ENCODE assay signal across 8 cellular contexts in the genomic region with DNA sequence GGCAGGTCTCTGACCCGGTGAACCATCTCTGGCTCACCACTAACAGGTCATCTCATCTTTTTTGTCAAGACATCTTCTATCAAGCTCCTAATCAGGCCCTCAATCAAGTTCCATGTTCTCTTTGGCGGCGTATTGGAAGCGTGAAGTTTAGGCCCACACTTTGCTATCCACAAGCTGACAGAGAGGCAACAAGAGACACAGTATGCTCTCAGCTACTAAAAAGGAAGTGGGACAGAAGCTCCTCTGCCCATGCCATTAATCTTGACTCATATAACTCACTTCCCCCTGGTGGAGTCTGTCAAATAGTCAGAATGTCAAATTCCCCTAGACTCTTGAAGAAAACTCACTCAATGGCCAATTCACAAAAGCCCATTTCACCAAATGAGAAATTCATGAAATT.
DNase-seq lines count a peak whose midpoint lies in the region; ATAC-seq and TF ChIP-seq lines count a peak whose summit lies in the region.

No MANE protein-coding gene starts in this region.

- no peaks in the 10 kb centered on the region for H3K79me2 ChIP-seq in OCI-LY7 (ENCODE audit: insufficient read depth, low read depth, low read length)

- intact Hi-C loops in Right ventricle myocardium superior (cut with DNase I) (no loop called here), cardiac septum (cut with DNase I) (loop anchor here (10.0 kb wide), 1 partner anchor 59 kb away; no protein-coding TSS in a partner anchor), OCI-LY7 (cut with micrococcal nuclease; ENCODE audit: unreplicated experiment) (no loop called here), uterus (cut with DNase I; ENCODE audit: low total_unique reads) (no loop called here)

- no peak overlapping the region for H3K4me3 Mint-ChIP-seq in endodermal cell
- H3K4me3 Mint-ChIP-seq in WTC11, result no peak overlapping the region

- no peaks in the 10 kb centered on the region for H3K36me3 Mint-ChIP-seq in endodermal cell (ENCODE audit: low read depth)
- H3K36me3 Mint-ChIP-seq in WTC11, result no peaks in the 10 kb centered on the region

- H3K27ac ChIP-seq in endodermal cell (ENCODE audit: low read depth, low read length), result no peak overlapping the region
- H3K27ac ChIP-seq in OCI-LY7 (ENCODE audit: low read depth, low read length, poor library complexity, severe bottlenecking), result no peak overlapping the region
- no peak overlapping the region for H3K27ac ChIP-seq in uterus

- TF ChIP-seq CTCF in endodermal cell (conservative IDR thresholded peaks at IDR 0.05), result peak; percentile 39
- no peak for TF ChIP-seq CTCF in OCI-LY7 (conservative IDR thresholded peaks at IDR 0.05; ENCODE audit: low read length)
- no peak for TF ChIP-seq CTCF in uterus (IDR thresholded peaks at IDR 0.05)
- no peak for TF ChIP-seq CTCF in WTC11 (IDR thresholded peaks at IDR 0.05)

- H3K9ac ChIP-seq in endodermal cell (ENCODE audit: extremely low read depth, low read length, poor library complexity, severe bottlenecking), result no peak overlapping the region

- 93 to 98% methylated on average over 3 to 4 of the region's 4 CpGs for WGBS in endodermal cell (ENCODE audit: insufficient coverage in 1 of 2, insufficient read length in 1 of 2), 2 experiments

- ATAC-seq in Right ventricle myocardium superior (ENCODE audit: poor library complexity), result peak; percentile 64
- peak; percentile 93 for ATAC-seq in HG02678 (IDR thresholded peaks at IDR 0.05; ENCODE audit: unreplicated experiment)
- no peak for ATAC-seq in WTC11

- H3K36me3 ChIP-seq in endodermal cell (ENCODE audit: control insufficient read depth, insufficient read depth, low read length) (no peaks in the 10 kb centered on the region), OCI-LY7 (ENCODE audit: insufficient read depth, low read length) (no peaks in the 10 kb centered on the region), uterus (no peaks in the 10 kb centered on the region)

- H3K4me1 ChIP-seq in endodermal cell (ENCODE audit: control insufficient read depth, insufficient read depth, low read length) (peaks cover 7% of the 10 kb centered on the region), OCI-LY7 (ENCODE audit: insufficient read depth, low read length, poor library complexity, severe bottlenecking) (no peaks in the 10 kb centered on the region), uterus (no peaks in the 10 kb centered on the region)

- POLR2A ChIA-PET in OCI-LY7 (lab: Charles Lee), result interaction anchor here (0.6 kb wide), 1 partner anchor 1441 kb away, joined by 6 read pairs; no protein-coding TSS in a partner anchor
- POLR2A ChIA-PET in WTC11 (lab: Charles Lee), result no interaction called here

- H3K9me2 ChIP-seq in OCI-LY7 (ENCODE audit: insufficient read depth, low read length), result no peaks in the 10 kb centered on the region

- BruUV-seq in OCI-LY7 (replicated peaks; lab: Mats Ljungman, UMichigan), result no TSS peak

- no peak for TF ChIP-seq POLR2A in uterus (IDR thresholded peaks at IDR 0.05)

- H3K27ac Mint-ChIP-seq in endodermal cell, result no peak overlapping the region
- H3K27ac Mint-ChIP-seq in WTC11, result no peak overlapping the region

- H2AFZ ChIP-seq in OCI-LY7 (ENCODE audit: low read length), result no peak overlapping the region

- H3K9me3 ChIP-seq in endodermal cell (ENCODE audit: control insufficient read depth, low read length) (no peaks in the 10 kb centered on the region), OCI-LY7 (ENCODE audit: low read length) (no peaks in the 10 kb centered on the region), uterus (no peaks in the 10 kb centered on the region)

- H3K27me3 ChIP-seq in endodermal cell (ENCODE audit: control insufficient read depth, insufficient read depth, low read length, poor library complexity, severe bottlenecking) (no peaks in the 10 kb centered on the region), uterus (no peaks in the 10 kb centered on the region)

- H3K4me2 ChIP-seq in OCI-LY7 (ENCODE audit: low read length), result no peak overlapping the region

- H3K9me3 Mint-ChIP-seq in endodermal cell, result peaks cover 2% of the 10 kb centered on the region
- peaks cover 4% of the 10 kb centered on the region; the same call in 1 of the 2 replicates for H3K9me3 Mint-ChIP-seq in WTC11

- H3K27me3 Mint-ChIP-seq in endodermal cell (ENCODE audit: insufficient read depth) (peaks cover 2% of the 10 kb centered on the region), WTC11 (ENCODE audit: low read depth) (no peaks in the 10 kb centered on the region)

- no peaks in the 10 kb centered on the region for H4K20me1 ChIP-seq in OCI-LY7 (ENCODE audit: insufficient read depth, low read length)

- CTCF ChIA-PET in OCI-LY7 (lab: Charles Lee; ENCODE audit: unreplicated experiment), result no interaction called here
- CTCF ChIA-PET in WTC11 (lab: Charles Lee), result no interaction called here

- peaks cover 13% of the 10 kb centered on the region for H3K4me1 Mint-ChIP-seq in endodermal cell
- H3K4me1 Mint-ChIP-seq in WTC11, result peaks cover 14% of the 10 kb centered on the region

- DNase-seq in Right ventricle myocardium superior (no peak), cardiac septum (ENCODE audit: low spot score) (no peak), NOMO-1 (lab: John Stamatoyannopoulos, UW; ENCODE audit: unreplicated experiment in 2 of 2) (peak; percentile 51 to 74), endodermal cell (no peak), OCI-LY7 (ENCODE audit: low spot score) (no peak), uterus (no peak), WTC11 (ENCODE audit: low spot score) (no peak)

- H3K4me3 ChIP-seq in endodermal cell (ENCODE audit: low read length), result no peak overlapping the region
- no peak overlapping the region for H3K4me3 ChIP-seq in OCI-LY7 (ENCODE audit: low read depth, low read length, poor library complexity, severe bottlenecking)
- no peak overlapping the region for H3K4me3 ChIP-seq in uterus

TF ChIP-seq in WTC11, 78 proteins besides CTCF, POLR2A, EP300 and RAD21:
- TF ChIP-seq, protein P1, sequence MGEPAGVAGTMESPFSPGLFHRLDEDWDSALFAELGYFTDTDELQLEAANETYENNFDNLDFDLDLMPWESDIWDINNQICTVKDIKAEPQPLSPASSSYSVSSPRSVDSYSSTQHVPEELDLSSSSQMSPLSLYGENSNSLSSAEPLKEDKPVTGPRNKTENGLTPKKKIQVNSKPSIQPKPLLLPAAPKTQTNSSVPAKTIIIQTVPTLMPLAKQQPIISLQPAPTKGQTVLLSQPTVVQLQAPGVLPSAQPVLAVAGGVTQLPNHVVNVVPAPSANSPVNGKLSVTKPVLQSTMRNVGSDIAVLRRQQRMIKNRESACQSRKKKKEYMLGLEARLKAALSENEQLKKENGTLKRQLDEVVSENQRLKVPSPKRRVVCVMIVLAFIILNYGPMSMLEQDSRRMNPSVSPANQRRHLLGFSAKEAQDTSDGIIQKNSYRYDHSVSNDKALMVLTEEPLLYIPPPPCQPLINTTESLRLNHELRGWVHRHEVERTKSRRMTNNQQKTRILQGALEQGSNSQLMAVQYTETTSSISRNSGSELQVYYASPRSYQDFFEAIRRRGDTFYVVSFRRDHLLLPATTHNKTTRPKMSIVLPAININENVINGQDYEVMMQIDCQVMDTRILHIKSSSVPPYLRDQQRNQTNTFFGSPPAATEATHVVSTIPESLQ (CRISPR knock-in tag; IDR thresholded peaks at IDR 0.05), result no peak
- TF ChIP-seq, protein P2, sequence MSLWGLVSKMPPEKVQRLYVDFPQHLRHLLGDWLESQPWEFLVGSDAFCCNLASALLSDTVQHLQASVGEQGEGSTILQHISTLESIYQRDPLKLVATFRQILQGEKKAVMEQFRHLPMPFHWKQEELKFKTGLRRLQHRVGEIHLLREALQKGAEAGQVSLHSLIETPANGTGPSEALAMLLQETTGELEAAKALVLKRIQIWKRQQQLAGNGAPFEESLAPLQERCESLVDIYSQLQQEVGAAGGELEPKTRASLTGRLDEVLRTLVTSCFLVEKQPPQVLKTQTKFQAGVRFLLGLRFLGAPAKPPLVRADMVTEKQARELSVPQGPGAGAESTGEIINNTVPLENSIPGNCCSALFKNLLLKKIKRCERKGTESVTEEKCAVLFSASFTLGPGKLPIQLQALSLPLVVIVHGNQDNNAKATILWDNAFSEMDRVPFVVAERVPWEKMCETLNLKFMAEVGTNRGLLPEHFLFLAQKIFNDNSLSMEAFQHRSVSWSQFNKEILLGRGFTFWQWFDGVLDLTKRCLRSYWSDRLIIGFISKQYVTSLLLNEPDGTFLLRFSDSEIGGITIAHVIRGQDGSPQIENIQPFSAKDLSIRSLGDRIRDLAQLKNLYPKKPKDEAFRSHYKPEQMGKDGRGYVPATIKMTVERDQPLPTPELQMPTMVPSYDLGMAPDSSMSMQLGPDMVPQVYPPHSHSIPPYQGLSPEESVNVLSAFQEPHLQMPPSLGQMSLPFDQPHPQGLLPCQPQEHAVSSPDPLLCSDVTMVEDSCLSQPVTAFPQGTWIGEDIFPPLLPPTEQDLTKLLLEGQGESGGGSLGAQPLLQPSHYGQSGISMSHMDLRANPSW (CRISPR knock-in tag; conservative IDR thresholded peaks at IDR 0.05; ENCODE audit: low read depth), result no peak
- TF ChIP-seq ESRRA (CRISPR knock-in tag; IDR thresholded peaks at IDR 0.05; ENCODE audit: borderline replicate concordance) (no peak), NFATC4 (CRISPR knock-in tag; IDR thresholded peaks at IDR 0.05) (no peak), SMAD4 (CRISPR knock-in tag; IDR thresholded peaks at IDR 0.05) (no peak), OVOL2 (CRISPR knock-in tag; IDR thresholded peaks at IDR 0.05; ENCODE audit: borderline replicate concordance) (no peak)
- TF ChIP-seq, protein P3, sequence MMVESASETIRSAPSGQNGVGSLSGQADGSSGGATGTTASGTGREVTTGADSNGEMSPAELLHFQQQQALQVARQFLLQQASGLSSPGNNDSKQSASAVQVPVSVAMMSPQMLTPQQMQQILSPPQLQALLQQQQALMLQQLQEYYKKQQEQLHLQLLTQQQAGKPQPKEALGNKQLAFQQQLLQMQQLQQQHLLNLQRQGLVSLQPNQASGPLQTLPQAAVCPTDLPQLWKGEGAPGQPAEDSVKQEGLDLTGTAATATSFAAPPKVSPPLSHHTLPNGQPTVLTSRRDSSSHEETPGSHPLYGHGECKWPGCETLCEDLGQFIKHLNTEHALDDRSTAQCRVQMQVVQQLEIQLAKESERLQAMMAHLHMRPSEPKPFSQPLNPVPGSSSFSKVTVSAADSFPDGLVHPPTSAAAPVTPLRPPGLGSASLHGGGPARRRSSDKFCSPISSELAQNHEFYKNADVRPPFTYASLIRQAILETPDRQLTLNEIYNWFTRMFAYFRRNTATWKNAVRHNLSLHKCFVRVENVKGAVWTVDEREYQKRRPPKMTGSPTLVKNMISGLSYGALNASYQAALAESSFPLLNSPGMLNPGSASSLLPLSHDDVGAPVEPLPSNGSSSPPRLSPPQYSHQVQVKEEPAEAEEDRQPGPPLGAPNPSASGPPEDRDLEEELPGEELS (CRISPR knock-in tag; IDR thresholded peaks at IDR 0.05), result no peak
TF ChIP-seq in WTC11: peak in this region for 0.

Comparison
In these comparisons a context has a peak if more than half of its experiments do, and no peak if none do; other contexts are left out.
1. DNase-seq: peak in NOMO-1 (2 of 2); none in Right ventricle myocardium superior (single experiment), cardiac septum (single experiment), endodermal cell (single experiment), OCI-LY7 (single experiment), uterus (0 of 2) and WTC11 (single experiment).